ENCODE assay signal across 22 cellular contexts in the genomic region with DNA sequence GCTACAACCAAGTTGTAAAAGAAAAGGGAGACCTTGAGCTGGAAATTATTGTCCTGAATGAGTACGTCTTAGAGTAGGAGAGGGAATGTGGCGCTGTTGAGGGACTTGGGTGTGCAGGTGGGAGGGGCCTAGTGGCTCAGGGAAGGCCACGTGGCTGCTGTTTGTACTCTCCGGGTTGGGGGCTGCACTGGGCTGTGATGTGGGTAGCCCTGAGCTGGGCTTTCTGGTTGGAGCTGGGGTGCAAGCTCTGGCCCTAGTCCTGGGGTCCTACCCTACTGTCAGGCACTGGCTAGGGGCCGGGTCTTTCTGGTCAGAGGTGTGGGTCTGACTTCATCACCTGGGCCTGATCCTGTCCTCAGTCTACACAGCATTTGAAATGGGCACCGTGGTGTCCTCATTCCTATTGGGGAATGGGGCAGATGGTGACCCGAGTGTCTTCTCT.
"Had no signal": no experiment of that assay in that cellular context is flagged by ENCODE, and none has a peak within 500 bp of the region (broad histone marks: within the 10 kb centered on the region; RNA-seq: fewer than 3 reads in every experiment).

No MANE protein-coding gene starts in this region.

- H3K4me3 Mint-ChIP-seq: mesothelial cell of epicardium; naive thymus-derived CD4-positive, alpha-beta T cell; nephron; stimulated activated memory B cell treated with anti-CD40 and anti-IgM and Interleukin-4, amounts not matched to agents 10 μg/mL and 1 μg/mL and 100 μg/mL, for 72 hours; type B pancreatic cell had no signal

- H3K9me3 ChIP-seq: gastrocnemius medialis, left lung, neutrophil, psoas muscle, sigmoid colon, testis, tibial artery had no signal

- ATAC-seq: gastrocnemius medialis; left cardiac atrium; left lung; naive thymus-derived CD4-positive, alpha-beta T cell; psoas muscle; right cardiac atrium; stimulated activated memory B cell treated with anti-CD40 and anti-IgM and Interleukin-4, amounts not matched to agents 10 μg/mL and 1 μg/mL and 100 μg/mL, for 72 hours; stimulated activated naive CD8-positive, alpha-beta T cell treated with anti-CD3 and anti-CD28 coated beads, Interleukin-15, Interleukin-2, amounts not matched to agents 100 U/mL and 50 U/mL, for 24 hours had no signal

- H3K4me1 Mint-ChIP-seq: mesothelial cell of epicardium; nephron; stimulated activated memory B cell treated with anti-CD40 and anti-IgM and Interleukin-4, amounts not matched to agents 10 μg/mL and 1 μg/mL and 100 μg/mL, for 72 hours had no signal

- H3K27ac ChIP-seq: coronary artery, gastrocnemius medialis, left lung, neutrophil, psoas muscle, sigmoid colon, testis, tibial artery had no signal

- DNase-seq: dermis blood vessel endothelial cell; gastrocnemius medialis; head of caudate nucleus; left cardiac atrium; left lung; mesenchymal stem cell; naive thymus-derived CD4-positive, alpha-beta T cell; psoas muscle; right cardiac atrium; sigmoid colon; stimulated activated CD4-positive, alpha-beta T cell treated with anti-CD3 and anti-CD28 coated beads, Interleukin-2, amount 100 ng/mL, for 24 hours; stimulated activated CD4-positive, alpha-beta T cell treated with anti-CD3 and anti-CD28 coated beads, Interleukin-4, amount 100 ng/mL, for 24 hours; stimulated activated naive CD8-positive, alpha-beta T cell treated with anti-CD3 and anti-CD28 coated beads, Interleukin-15, Interleukin-2, amounts not matched to agents 100 U/mL and 50 U/mL, for 24 hours; substantia nigra; testis; tibial artery had no signal

- H3K4me3 ChIP-seq: coronary artery, gastrocnemius medialis, left lung, psoas muscle, sigmoid colon, testis, tibial artery had no signal

- H3K27ac Mint-ChIP-seq: mesothelial cell of epicardium; nephron; stimulated activated memory B cell treated with anti-CD40 and anti-IgM and Interleukin-4, amounts not matched to agents 10 μg/mL and 1 μg/mL and 100 μg/mL, for 72 hours; type B pancreatic cell had no signal

- H3K27me3 ChIP-seq: gastrocnemius medialis, left lung, neutrophil, sigmoid colon, testis, tibial artery had no signal

- H3K9me3 Mint-ChIP-seq: mesothelial cell of epicardium; naive thymus-derived CD4-positive, alpha-beta T cell; nephron; stimulated activated memory B cell treated with anti-CD40 and anti-IgM and Interleukin-4, amounts not matched to agents 10 μg/mL and 1 μg/mL and 100 μg/mL, for 72 hours; type B pancreatic cell had no signal

- H3K27me3 Mint-ChIP-seq: naive thymus-derived CD4-positive, alpha-beta T cell; stimulated activated memory B cell treated with anti-CD40 and anti-IgM and Interleukin-4, amounts not matched to agents 10 μg/mL and 1 μg/mL and 100 μg/mL, for 72 hours; type B pancreatic cell had no signal

- H3K4me1 ChIP-seq: gastrocnemius medialis, left lung, psoas muscle, sigmoid colon, testis, tibial artery had no signal
